1 cellular context compared by ENCODE assay signal in the genomic region with DNA sequence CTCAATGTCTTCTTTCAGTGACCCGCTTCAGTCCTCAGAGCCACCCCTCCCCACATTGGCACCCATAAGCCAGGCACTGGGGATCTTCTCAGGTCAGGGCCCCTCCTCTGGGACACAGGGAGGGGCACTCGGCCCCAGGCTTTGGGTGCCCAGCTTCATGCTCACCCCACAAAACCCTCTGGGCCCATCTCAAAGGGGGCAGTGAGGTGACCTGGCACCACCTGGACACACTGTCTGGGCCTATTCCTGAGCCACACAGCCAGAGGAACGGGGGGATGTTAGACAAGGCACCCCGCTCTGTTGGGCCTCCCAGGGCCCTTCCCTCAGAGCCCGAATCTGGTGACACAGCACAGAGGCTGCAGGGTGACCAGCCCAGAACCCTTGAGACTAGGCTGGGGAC.
A peak's percentile ranks its signal among the peaks of the same experiment; 100 is the strongest.
TF ChIP-seq lines count a peak whose summit lies in the region.

No MANE protein-coding gene starts in this region.

TF ChIP-seq in GM12878, 131 proteins besides CTCF, POLR2A, EP300 and RAD21:
- TF ChIP-seq, protein P1, sequence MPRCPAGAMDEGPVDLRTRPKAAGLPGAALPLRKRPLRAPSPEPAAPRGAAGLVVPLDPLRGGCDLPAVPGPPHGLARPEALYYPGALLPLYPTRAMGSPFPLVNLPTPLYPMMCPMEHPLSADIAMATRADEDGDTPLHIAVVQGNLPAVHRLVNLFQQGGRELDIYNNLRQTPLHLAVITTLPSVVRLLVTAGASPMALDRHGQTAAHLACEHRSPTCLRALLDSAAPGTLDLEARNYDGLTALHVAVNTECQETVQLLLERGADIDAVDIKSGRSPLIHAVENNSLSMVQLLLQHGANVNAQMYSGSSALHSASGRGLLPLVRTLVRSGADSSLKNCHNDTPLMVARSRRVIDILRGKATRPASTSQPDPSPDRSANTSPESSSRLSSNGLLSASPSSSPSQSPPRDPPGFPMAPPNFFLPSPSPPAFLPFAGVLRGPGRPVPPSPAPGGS (IDR thresholded peaks at IDR 0.05; ENCODE audit: borderline replicate concordance, insufficient read depth, low read depth, low read length, poor library complexity, severe bottlenecking) = peak; percentile 7
- TF ChIP-seq, protein P2, sequence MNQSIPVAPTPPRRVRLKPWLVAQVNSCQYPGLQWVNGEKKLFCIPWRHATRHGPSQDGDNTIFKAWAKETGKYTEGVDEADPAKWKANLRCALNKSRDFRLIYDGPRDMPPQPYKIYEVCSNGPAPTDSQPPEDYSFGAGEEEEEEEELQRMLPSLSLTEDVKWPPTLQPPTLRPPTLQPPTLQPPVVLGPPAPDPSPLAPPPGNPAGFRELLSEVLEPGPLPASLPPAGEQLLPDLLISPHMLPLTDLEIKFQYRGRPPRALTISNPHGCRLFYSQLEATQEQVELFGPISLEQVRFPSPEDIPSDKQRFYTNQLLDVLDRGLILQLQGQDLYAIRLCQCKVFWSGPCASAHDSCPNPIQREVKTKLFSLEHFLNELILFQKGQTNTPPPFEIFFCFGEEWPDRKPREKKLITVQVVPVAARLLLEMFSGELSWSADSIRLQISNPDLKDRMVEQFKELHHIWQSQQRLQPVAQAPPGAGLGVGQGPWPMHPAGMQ (IDR thresholded peaks at IDR 0.05; ENCODE audit: borderline replicate concordance) = no peak
- no peak for TF ChIP-seq CHD1 (IDR thresholded peaks at IDR 0.05; ENCODE audit: low read depth, low read length)
